Comparison of ENCODE assay signal across 30 cellular contexts in genomic region chr10:116630020-116630419, GRCh38. TPM values are rescaled to one million over a fixed set of nuclear protein-coding genes. Genes with fewer than 3 reads are reported as not detected.
"Had no signal": no experiment of that assay in that cellular context is flagged by ENCODE, and none has a peak within 500 bp of the region (broad histone marks: within the 10 kb centered on the region; RNA-seq: fewer than 3 reads in every experiment).

No MANE protein-coding gene starts in this region.

- ATAC-seq: effector memory CD8-positive, alpha-beta T cell; gastrocnemius medialis; heart right ventricle; left cardiac atrium; left lung; left ventricle myocardium superior; lower lobe of right lung; mucosa of descending colon had no signal

- H3K9me3 ChIP-seq: colonic mucosa, esophagus squamous epithelium, gastrocnemius medialis, heart right ventricle, left lung, lower lobe of right lung, mucosa of descending colon had no signal

- H3K27ac Mint-ChIP-seq: dendritic cell treated with granulocyte-macrophage colony-stimulating factor and Interleukin-4, amounts not matched to agents 40 ng/mL and 50 ng/mL, for 4 days; effector memory CD8-positive, alpha-beta T cell; mesothelial cell of epicardium had no signal

- H3K36me3 Mint-ChIP-seq: mesothelial cell of epicardium had no signal

- DNase-seq: colonic mucosa; cortex of kidney; effector CD8-positive, alpha-beta T cell; effector memory CD8-positive, alpha-beta T cell; esophagus squamous epithelium; foreskin fibroblast; foreskin melanocyte; gastrocnemius medialis; glutamatergic neuron; head of caudate nucleus; heart right ventricle; hippocampal formation; left cardiac atrium; left lung; left ventricle myocardium superior; lower lobe of right lung; mesenchymal stem cell; mucosa of descending colon had no signal

- H3K27me3 ChIP-seq: colonic mucosa had no signal

- H3K9me3 Mint-ChIP-seq: dendritic cell treated with granulocyte-macrophage colony-stimulating factor and Interleukin-4, amounts not matched to agents 40 ng/mL and 50 ng/mL, for 4 days; mesothelial cell of epicardium had no signal

- H3K4me3 Mint-ChIP-seq: dendritic cell treated with granulocyte-macrophage colony-stimulating factor and Interleukin-4, amounts not matched to agents 40 ng/mL and 50 ng/mL, for 4 days; effector memory CD8-positive, alpha-beta T cell; mesothelial cell of epicardium had no signal

- H3K27ac ChIP-seq: colonic mucosa, esophagus squamous epithelium, gastrocnemius medialis, heart right ventricle, left lung, lower lobe of right lung had no signal

- H3K4me3 ChIP-seq: colonic mucosa, esophagus squamous epithelium, gastrocnemius medialis, heart right ventricle, left lung, lower lobe of right lung, mucosa of descending colon had no signal

- H3K36me3 ChIP-seq: colonic mucosa, esophagus squamous epithelium, gastrocnemius medialis, heart right ventricle, left lung, lower lobe of right lung had no signal

- H3K4me1 ChIP-seq: colonic mucosa, gastrocnemius medialis, left lung, lower lobe of right lung had no signal

- H3K4me1 Mint-ChIP-seq: mesothelial cell of epicardium had no signal

RNA-seq across cellular contexts. Expression of gene PNLIPRP2, which starts 9.3 kb away (rescaled TPM):
- total RNA-seq: chondrocyte, dermis microvascular lymphatic vessel endothelial cell, endothelial cell of umbilical vein, epithelial cell of proximal tubule, esophagus squamous epithelium, gastrocnemius medialis, glomerular endothelial cell, heart right ventricle, kidney epithelial cell, left cardiac atrium, left lung, left ventricle myocardium superior, lower lobe of right lung, lung microvascular endothelial cell, mesothelial cell of epicardium, myocyte had no signal
- polyA plus RNA-seq: endothelial cell of umbilical vein, keratinocyte had no signal

RNA-seq across cellular contexts. Expression of gene PNLIPRP1, which starts 39.3 kb away (rescaled TPM):
- total RNA-seq: chondrocyte, dermis microvascular lymphatic vessel endothelial cell, endothelial cell of umbilical vein, epithelial cell of proximal tubule, esophagus squamous epithelium, gastrocnemius medialis, glomerular endothelial cell, kidney epithelial cell, left cardiac atrium, left lung, left ventricle myocardium superior, lower leg skin, lower lobe of right lung, lung microvascular endothelial cell, mesothelial cell of epicardium, myocyte had no signal
- polyA plus RNA-seq: endothelial cell of umbilical vein, keratinocyte had no signal
